In genomic region chr16:10039220-10040096, GRCh38 we compare ENCODE assay signal across 1 cellular context.
TF ChIP-seq lines count a peak whose summit lies in the region.

No MANE protein-coding gene starts in this region.

TF ChIP-seq in SK-N-SH treated with all-trans-retinoic acid at 6 μM for 48 hours, 23 proteins besides CTCF, POLR2A, EP300 and RAD21:
- no peak for TF ChIP-seq POU6F1 (CRISPR knock-in tag; IDR thresholded peaks at IDR 0.05; ENCODE audit: borderline replicate concordance, low read depth)
- no peak for TF ChIP-seq CSRNP3 (CRISPR knock-in tag; IDR thresholded peaks at IDR 0.05)
- no peak for TF ChIP-seq TSHZ2 (CRISPR knock-in tag; IDR thresholded peaks at IDR 0.05)
- TF ChIP-seq RARB (CRISPR knock-in tag; IDR thresholded peaks at IDR 0.05), result no peak
- TF ChIP-seq PATZ1 (CRISPR knock-in tag; IDR thresholded peaks at IDR 0.05; ENCODE audit: borderline replicate concordance), result no peak
- TF ChIP-seq ZNF70 (CRISPR knock-in tag; IDR thresholded peaks at IDR 0.05), result no peak
- TF ChIP-seq ZNF8 (CRISPR knock-in tag; IDR thresholded peaks at IDR 0.05), result no peak
- no peak for TF ChIP-seq BACH2 (CRISPR knock-in tag; IDR thresholded peaks at IDR 0.05; ENCODE audit: borderline replicate concordance)
- no peak for TF ChIP-seq ESRRG (CRISPR knock-in tag; IDR thresholded peaks at IDR 0.05)
- no peak for TF ChIP-seq ARNTL (CRISPR knock-in tag; IDR thresholded peaks at IDR 0.05; ENCODE audit: borderline replicate concordance, low read depth)
